In genomic region chr6:142300758-142301251, GRCh38 we compare ENCODE assay signal across 8 cellular contexts. TPM values are rescaled to one million over a fixed set of nuclear protein-coding genes. Genes with fewer than 3 reads are reported as not detected.
A peak's percentile ranks its signal among the peaks of the same experiment; 100 is the strongest.
DNase-seq lines count a peak whose midpoint lies in the region; ATAC-seq and TF ChIP-seq lines count a peak whose summit lies in the region.

No MANE protein-coding gene starts in this region.

- peak overlapping the region; percentile 92 for H3K4me2 ChIP-seq in neuronal stem cell (ENCODE audit: insufficient read depth, low read length, poor library complexity, severe bottlenecking)

- no peaks in the 10 kb centered on the region for H3K79me1 ChIP-seq in neuronal stem cell (ENCODE audit: low read depth, low read length)

- peaks cover 0 to 23% (median 0%) of the 10 kb centered on the region in 4 donors for H3K27me3 ChIP-seq in esophagus squamous epithelium
- H3K27me3 ChIP-seq in neuronal stem cell (ENCODE audit: control insufficient read depth in 3 of 3, insufficient read depth in 3 of 3, low read depth in 1 of 3, low read length in 3 of 3): peaks cover 0 to 14% (median 0%) of the 10 kb centered on the region in 3 experiments

- TF ChIP-seq POLR2A in esophagus squamous epithelium (IDR thresholded peaks at IDR 0.05): no peak

- H2AK5ac ChIP-seq in neuronal stem cell (ENCODE audit: low read depth, low read length): no peak overlapping the region

- H2BK5ac ChIP-seq in neuronal stem cell (ENCODE audit: low read length): no peak overlapping the region

- H3K14ac ChIP-seq in neuronal stem cell (ENCODE audit: low read length): no peak overlapping the region

- no peak for ATAC-seq in GM18870 (IDR thresholded peaks at IDR 0.05; ENCODE audit: unreplicated experiment)

- no peak overlapping the region for H3K18ac ChIP-seq in neuronal stem cell (ENCODE audit: low read length)

- DNase-seq in ELF-1 (ENCODE audit: low read depth, low spot score) (peak; percentile 24), RWPE1 (ENCODE audit: low spot score) (peak; percentile 81), esophagus squamous epithelium (lab: John Stamatoyannopoulos, UW) (no peak), neuronal stem cell (ENCODE audit: low spot score) (peak; percentile 4), caudate nucleus (lab: John Stamatoyannopoulos, UW) (no peak), DMS79 treated with DMSO at 0.1 percent for 48 hours (lab: John Stamatoyannopoulos, UW) (no peak), NCI-H1436 treated with DMSO at 0.1 percent for 48 hours (lab: John Stamatoyannopoulos, UW) (no peak)

- no peak overlapping the region for H2BK12ac ChIP-seq in neuronal stem cell (ENCODE audit: low read length)

- no peak for TF ChIP-seq CTCF in RWPE1 (conservative IDR thresholded peaks at IDR 0.05; ENCODE audit: low read depth)
- peak in 1 of 6 experiments; percentile 7 for TF ChIP-seq CTCF in esophagus squamous epithelium (IDR thresholded peaks at IDR 0.05)

- 20 to 22% methylated on average over 6 of the region's 6 CpGs for WGBS in esophagus squamous epithelium, 2 donors
- WGBS in neuronal stem cell (ENCODE audit: extremely low coverage in 2 of 2, insufficient read length in 2 of 2, insufficient replicate concordance in 1 of 2), 2 donors: no CpG with 5 or more reads among the region's 6 CpGs

- no peak overlapping the region for H3K4ac ChIP-seq in neuronal stem cell (ENCODE audit: low read length)

- intact Hi-C loops in esophagus squamous epithelium (cut with DNase I): no loop called here

- POLR2A ChIA-PET in RWPE1 (lab: Yijun Ruan, JAX; ENCODE audit: low non-redundant PET): no interaction called here

- no peaks in the 10 kb centered on the region for H3K36me3 ChIP-seq in esophagus squamous epithelium
- no peaks in the 10 kb centered on the region for H3K36me3 ChIP-seq in neuronal stem cell (replicated peaks in 1 of 2; ENCODE audit: control insufficient read depth in 2 of 2, insufficient read depth in 2 of 2, low read length in 2 of 2)

- CTCF ChIA-PET in RWPE1 (lab: Yijun Ruan, JAX): interaction anchor here (0.6 to 1.6 kb wide), 4 partner anchors 8 to 88 kb away, joined by 3 to 5 read pairs (median 4); no protein-coding TSS in a partner anchor

- H2BK120ac ChIP-seq in neuronal stem cell (ENCODE audit: low read depth, low read length): no peak overlapping the region

- H3K27ac ChIP-seq in RWPE1: peak overlapping the region; percentile 99
- peak overlapping the region; percentile 35 to 93 (median 93) for H3K27ac ChIP-seq in esophagus squamous epithelium
- no peak overlapping the region for H3K27ac ChIP-seq in neuronal stem cell (replicated peaks; ENCODE audit: low read length)
- H3K27ac ChIP-seq in caudate nucleus (ENCODE audit: low read depth, low read length): no peak overlapping the region

- no peak overlapping the region for H4K8ac ChIP-seq in neuronal stem cell (ENCODE audit: low read depth, low read length)

- no peak overlapping the region for H4K91ac ChIP-seq in neuronal stem cell (ENCODE audit: low read depth, low read length, poor library complexity)

- H3K9me3 ChIP-seq in esophagus squamous epithelium (no peaks in the 10 kb centered on the region), neuronal stem cell (replicated peaks in 1 of 2; ENCODE audit: control insufficient read depth in 2 of 2, insufficient read depth in 1 of 2, low read depth in 1 of 2, low read length in 2 of 2) (no peaks in the 10 kb centered on the region)

- H3K23ac ChIP-seq in neuronal stem cell (ENCODE audit: low read depth, low read length, poor library complexity): no peak overlapping the region

- H3K4me3 ChIP-seq in esophagus squamous epithelium: peak overlapping the region; percentile 66 to 78 (median 74)
- H3K4me3 ChIP-seq in neuronal stem cell (ENCODE audit: low read length in 2 of 2): peak overlapping the region in 1 of 2 donors; percentile 65

- peaks cover 0 to 43% (median 6%) of the 10 kb centered on the region in 3 donors for H3K4me1 ChIP-seq in esophagus squamous epithelium
- H3K4me1 ChIP-seq in neuronal stem cell (ENCODE audit: control insufficient read depth in 2 of 2, insufficient read depth in 1 of 2, low read depth in 1 of 2, low read length in 2 of 2): peaks cover 1 to 7% of the 10 kb centered on the region in 2 donors

- H2AFZ ChIP-seq in neuronal stem cell (ENCODE audit: low read length): peak overlapping the region; percentile 98

- H3K9ac ChIP-seq in neuronal stem cell (ENCODE audit: low read depth, low read length, poor library complexity): no peak overlapping the region

- H2BK15ac ChIP-seq in neuronal stem cell (ENCODE audit: low read length): no peak overlapping the region

RNA-seq across cellular contexts. Expression of gene ADGRG6, which starts 1.0 kb away (rescaled TPM):
- 10 to 100 TPM; 22.3 to 56.5 (median 26.0) TPM for total RNA-seq in esophagus squamous epithelium
- polyA plus RNA-seq in neuronal stem cell (2013, experiment 1 of 2): 0.47 TPM
- 0.40 TPM for polyA plus RNA-seq in neuronal stem cell (2013, experiment 2 of 2)

Comparison
In these comparisons a context has a peak if more than half of its experiments do, and no peak if none do; other contexts are left out.
1. DNase-seq: peak in ELF-1 (single experiment), RWPE1 (single experiment) and neuronal stem cell (single experiment); none in esophagus squamous epithelium (single experiment), caudate nucleus (0 of 61), DMS79 treated with DMSO at 0.1 percent for 48 hours (single experiment) and NCI-H1436 treated with DMSO at 0.1 percent for 48 hours (single experiment).
2. H3K27ac ChIP-seq: peak in RWPE1 (single experiment) and esophagus squamous epithelium (4 of 4); none in neuronal stem cell (single experiment) and caudate nucleus (single experiment).